ENCODE assay signal across 13 cellular contexts in the genomic region with DNA sequence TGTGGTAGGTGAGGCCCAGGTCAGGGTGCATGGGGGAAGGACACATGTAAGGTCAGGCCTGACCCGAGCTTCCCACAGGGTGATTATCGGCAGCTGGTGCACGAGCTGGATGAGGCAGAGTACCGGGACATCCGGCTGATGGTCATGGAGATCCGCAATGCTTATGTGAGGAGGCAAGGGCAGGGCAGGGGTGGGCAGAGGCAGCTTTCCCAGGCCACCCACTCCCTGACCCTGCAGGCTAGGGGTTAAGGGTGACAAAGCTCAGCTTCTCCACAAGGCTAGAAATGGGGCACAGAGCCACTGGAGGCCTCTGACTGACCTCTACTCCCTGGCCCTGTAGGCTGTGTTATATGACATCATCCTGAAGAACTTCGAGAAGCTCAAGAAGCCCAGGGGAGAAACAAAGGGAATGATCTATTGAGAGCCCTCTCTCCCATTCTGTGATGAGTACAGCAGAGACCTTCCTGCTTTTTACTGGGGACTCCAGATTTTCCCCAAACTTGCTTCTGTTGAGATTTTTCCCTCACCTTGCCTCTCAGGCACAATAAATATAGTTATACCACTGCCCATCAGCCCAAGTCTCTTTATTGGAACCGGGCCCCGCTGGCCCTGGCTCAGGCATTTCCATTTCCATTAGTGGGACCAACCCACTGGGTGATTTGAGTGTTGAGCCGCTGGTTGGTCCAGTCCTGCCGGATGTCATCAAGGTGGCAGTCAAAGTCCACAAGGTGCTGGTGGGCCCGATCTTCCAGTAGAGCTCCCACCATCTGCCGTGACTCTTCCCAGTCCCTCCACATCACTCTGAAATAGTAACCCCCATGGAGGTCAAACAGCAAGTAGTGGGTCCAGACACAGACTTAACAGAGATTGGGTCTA. TPM values are rescaled to one million over a fixed set of nuclear protein-coding genes. Genes with fewer than 3 reads are reported as not detected.
DNase-seq lines count a peak whose midpoint lies in the region; ATAC-seq and TF ChIP-seq lines count a peak whose summit lies in the region.
"Had no signal": no experiment of that assay in that cellular context is flagged by ENCODE, and none has a peak within 500 bp of the region (broad histone marks: within the 10 kb centered on the region; RNA-seq: fewer than 3 reads in every experiment).

No MANE protein-coding gene starts in this region.

- H3K4me1 Mint-ChIP-seq in activated B cell treated with CpG ODN at 0.5 μM for 24 hours (peaks cover 65% of the 10 kb centered on the region), mesothelial cell of epicardium (peaks cover 46% of the 10 kb centered on the region)

- no peaks in the 10 kb centered on the region for H3K27me3 Mint-ChIP-seq in activated B cell treated with CpG ODN at 0.5 μM for 24 hours
- H3K27me3 Mint-ChIP-seq in mesothelial cell of epicardium (ENCODE audit: low read depth) = no peaks in the 10 kb centered on the region

- CTCF ChIA-PET in activated B cell treated with CpG ODN at 0.5 μM for 24 hours (lab: Charles Lee) = interaction anchor here (0.7 to 3.1 kb wide), 5 partner anchors 23 to 154 kb away, joined by 3 to 13 read pairs (median 3); a partner anchor contains a TSS
- CTCF ChIA-PET in GM10248 (lab: Yijun Ruan, JAX) = interaction anchor here (0.9 to 3.7 kb wide), 8 partner anchors 8 to 80 kb away, joined by 3 to 18 read pairs (median 4); a partner anchor contains a TSS

- peaks cover 55% of the 10 kb centered on the region for H3K36me3 Mint-ChIP-seq in activated B cell treated with CpG ODN at 0.5 μM for 24 hours (ENCODE audit: low read depth)
- H3K36me3 Mint-ChIP-seq in mesothelial cell of epicardium = peaks cover 7% of the 10 kb centered on the region

- H3K36me3 ChIP-seq in left ventricle myocardium inferior = peaks cover 35% of the 10 kb centered on the region
- H3K36me3 ChIP-seq in aorta (ENCODE audit: control insufficient read depth in 1 of 2, insufficient read depth in 2 of 2, low read length in 1 of 2) = no peaks in the 10 kb centered on the region

- H3K4me1 ChIP-seq in left ventricle myocardium inferior (peaks cover 70% of the 10 kb centered on the region), aorta (ENCODE audit: control insufficient read depth in 1 of 2, insufficient read depth in 2 of 2, low read length in 2 of 2) (no peaks in the 10 kb centered on the region)

- no peak overlapping the region for H3K4me3 ChIP-seq in left ventricle myocardium inferior
- no peak overlapping the region for H3K4me3 ChIP-seq in aorta (ENCODE audit: low read length in 2 of 2)
- H3K4me3 ChIP-seq: tibial artery had no signal

- no peak for ATAC-seq in Right ventricle myocardium superior (ENCODE audit: poor library complexity)
- no peak for ATAC-seq in activated B cell treated with CpG ODN at 0.5 μM for 24 hours (ENCODE audit: low read depth)
- ATAC-seq in aorta (ENCODE audit: low FRiP score) = no peak
- no peak for ATAC-seq in HG03175 (IDR thresholded peaks at IDR 0.05; ENCODE audit: unreplicated experiment)
- ATAC-seq in Right ventricle myocardium inferior = no peak
- ATAC-seq: left ventricle myocardium superior had no signal

- no peaks in the 10 kb centered on the region for H3K9me3 ChIP-seq in left ventricle myocardium inferior (replicated peaks)
- H3K9me3 ChIP-seq in aorta (ENCODE audit: control insufficient read depth, low read length) = no peaks in the 10 kb centered on the region
- H3K9me3 ChIP-seq: tibial artery had no signal

- H3K4me3 Mint-ChIP-seq in activated B cell treated with CpG ODN at 0.5 μM for 24 hours (peak overlapping the region; percentile 28), mesothelial cell of epicardium (peak overlapping the region; percentile 93)

- TF ChIP-seq CTCF in left ventricle myocardium inferior (IDR thresholded peaks at IDR 0.05; ENCODE audit: borderline replicate concordance) (no peak), activated B cell treated with CpG ODN at 0.5 μM for 24 hours (IDR thresholded peaks at IDR 0.05) (no peak), mesothelial cell of epicardium (IDR thresholded peaks at IDR 0.05; ENCODE audit: unreplicated experiment) (no peak), GM10248 (IDR thresholded peaks at IDR 0.05; ENCODE audit: control extremely low read depth, extremely low read depth, low read depth, missing control alignments) (no peak)

- 85% methylated on average over 13 of the region's 13 CpGs for WGBS in aorta, 2 donors

- POLR2A ChIA-PET in activated B cell treated with CpG ODN at 0.5 μM for 24 hours (lab: Charles Lee) = interaction anchor here (0.9 to 9.4 kb wide), 5 partner anchors 9 to 45 kb away, joined by 3 to 239 read pairs (median 44); a partner anchor contains a TSS
- POLR2A ChIA-PET in GM10248 (lab: Yijun Ruan, JAX) = interaction anchor here (0.6 to 2.0 kb wide), 3 partner anchors 12 to 32 kb away, joined by 3 to 7 read pairs (median 4); a partner anchor contains a TSS

- H3K9me3 Mint-ChIP-seq in activated B cell treated with CpG ODN at 0.5 μM for 24 hours (no peaks in the 10 kb centered on the region), mesothelial cell of epicardium (no peaks in the 10 kb centered on the region)

- H3K27ac ChIP-seq in left ventricle myocardium inferior (replicated peaks) (peak overlapping the region; percentile 40), aorta (ENCODE audit: low read depth in 1 of 2, low read length in 2 of 2) (no peak overlapping the region)
- H3K27ac ChIP-seq: C4-2B had no signal

- DNase-seq in left ventricle myocardium inferior (no peak), Right ventricle myocardium superior (no peak), activated B cell treated with CpG ODN at 0.5 μM for 24 hours (no peak), mesothelial cell of epicardium (ENCODE audit: low spot score in 2 of 2, unreplicated experiment in 2 of 2) (no peak), aorta (peak; percentile 45 to 59), GM10248 (ENCODE audit: extremely low spot score) (no peak), Right ventricle myocardium inferior (ENCODE audit: missing footprints) (no peak)
- DNase-seq: glutamatergic neuron, left ventricle myocardium superior, NCI-H1930, tibial artery had no signal

- H3K27me3 ChIP-seq in left ventricle myocardium inferior (ENCODE audit: low read depth) = no peaks in the 10 kb centered on the region
- H3K27me3 ChIP-seq in aorta (ENCODE audit: control insufficient read depth in 1 of 2, insufficient read depth in 2 of 2, low read length in 1 of 2) = no peaks in the 10 kb centered on the region
- H3K27me3 ChIP-seq: tibial artery had no signal

- H3K27ac Mint-ChIP-seq in activated B cell treated with CpG ODN at 0.5 μM for 24 hours = peak overlapping the region; percentile 56
- H3K27ac Mint-ChIP-seq in mesothelial cell of epicardium = peak overlapping the region; percentile 66

- intact Hi-C loops in left ventricle myocardium inferior (cut with micrococcal nuclease) = no loop called here
- intact Hi-C loops in Right ventricle myocardium superior (cut with DNase I) = no loop called here
- intact Hi-C loops in activated B cell treated with CpG ODN at 0.5 μM for 24 hours (cut with micrococcal nuclease) = no loop called here
- intact Hi-C loops in aorta (cut with DNase I) = no loop called here
- intact Hi-C loops in Right ventricle myocardium inferior (cut with DNase I) = no loop called here

RNA-seq across cellular contexts. Expression of a gene that starts 2.6 kb away (rescaled TPM):
- total RNA-seq in left ventricle myocardium inferior = 108 TPM
- total RNA-seq in Right ventricle myocardium superior = 129 TPM
- 406 and 449 TPM in 2 replicates for total RNA-seq in activated B cell treated with CpG ODN at 0.5 μM for 24 hours
- total RNA-seq in mesothelial cell of epicardium = 148 to 154 TPM (median 154 TPM) in 3 replicates
- total RNA-seq in aorta = 100 to 1,000 TPM; 112 to 125 TPM
- 100 to 1,000 TPM; 206 to 210 TPM for polyA plus RNA-seq in aorta
- 140 TPM for total RNA-seq in Right ventricle myocardium inferior

RNA-seq across cellular contexts. Expression of a gene that starts 2.8 kb away (rescaled TPM):
- total RNA-seq in left ventricle myocardium inferior = 14.5 TPM
- 14.4 TPM for total RNA-seq in Right ventricle myocardium superior
- total RNA-seq in activated B cell treated with CpG ODN at 0.5 μM for 24 hours = 22.5 and 22.6 TPM in 2 replicates
- 17.7 to 21.3 TPM (median 21.2 TPM) in 3 replicates for total RNA-seq in mesothelial cell of epicardium
- total RNA-seq in aorta = 10 to 100 TPM; 12.8 to 15.3 TPM
- 10 to 100 TPM; 18.3 to 41.9 TPM for polyA plus RNA-seq in aorta
- 14.6 TPM for total RNA-seq in Right ventricle myocardium inferior

RNA-seq across cellular contexts. Expression of a gene that starts 7.8 kb away (rescaled TPM):
- total RNA-seq in left ventricle myocardium inferior (89.7 TPM), Right ventricle myocardium superior (88.8 TPM), activated B cell treated with CpG ODN at 0.5 μM for 24 hours (285 and 312 TPM in 2 replicates), mesothelial cell of epicardium (143 to 149 TPM (median 148 TPM) in 3 replicates), aorta (10 to 100 TPM; 86.1 to 93.6 TPM), Right ventricle myocardium inferior (109 TPM)
- 100 to 1,000 TPM; 142 to 261 TPM for polyA plus RNA-seq in aorta

RNA-seq across cellular contexts. Expression of a gene that starts 8.2 kb away (rescaled TPM):
- total RNA-seq in left ventricle myocardium inferior (148 TPM), Right ventricle myocardium superior (126 TPM), activated B cell treated with CpG ODN at 0.5 μM for 24 hours (2.3 and 2.4 TPM in 2 replicates), mesothelial cell of epicardium (0.75 to 1.5 TPM (median 1.0 TPM) in 3 replicates), aorta (under 1 TPM; 0.71 to 0.75 TPM), Right ventricle myocardium inferior (129 TPM)
- under 1 TPM in 1 of 2 donors, not detected in 1; 0.56 TPM for polyA plus RNA-seq in aorta

RNA-seq across cellular contexts. Expression of a gene that starts 8.7 kb away (rescaled TPM):
- 34.8 TPM for total RNA-seq in left ventricle myocardium inferior
- 29.5 TPM for total RNA-seq in Right ventricle myocardium superior
- 87.4 and 99.8 TPM in 2 replicates for total RNA-seq in activated B cell treated with CpG ODN at 0.5 μM for 24 hours
- 90.5 to 96.0 TPM (median 90.5 TPM) in 3 replicates for total RNA-seq in mesothelial cell of epicardium
- 10 to 100 TPM; 51.6 to 61.1 TPM for total RNA-seq in aorta
- 100 to 1,000 TPM in 1 of 2 donors, 1 to 10 TPM in 1; 9.1 to 167 TPM for polyA plus RNA-seq in aorta
- 33.4 TPM for total RNA-seq in Right ventricle myocardium inferior

Comparison
In these comparisons a context has a peak if more than half of its experiments do, and no peak if none do; other contexts are left out.
1. DNase-seq: peak in aorta (2 of 2); none in left ventricle myocardium inferior (single experiment), Right ventricle myocardium superior (single experiment), activated B cell treated with CpG ODN at 0.5 μM for 24 hours (single experiment), mesothelial cell of epicardium (0 of 2), GM10248 (single experiment) and Right ventricle myocardium inferior (single experiment).